In genomic region chr2:157185828-157186227, GRCh38 we compare ENCODE assay signal across 31 cellular contexts.
A peak's percentile ranks its signal among the peaks of the same experiment; 100 is the strongest.
DNase-seq lines count a peak whose midpoint lies in the region; ATAC-seq and TF ChIP-seq lines count a peak whose summit lies in the region.
"Had no signal": no experiment of that assay in that cellular context is flagged by ENCODE, and none has a peak within 500 bp of the region (broad histone marks: within the 10 kb centered on the region; RNA-seq: fewer than 3 reads in every experiment).

No MANE protein-coding gene starts in this region.

- DNase-seq in AG09319 (ENCODE audit: extremely low read depth, low read depth) (no peak), LHCN-M2 (ENCODE audit: low read depth) (peak; percentile 67), epithelial cell of proximal tubule (ENCODE audit: low read depth) (no peak), left colon (no peak), iPS-NIHi11 (ENCODE audit: low spot score) (no peak)
- no peak for DNase-seq in activated CD4-positive, alpha-beta T cell treated with anti-CD3 and anti-CD28 coated beads for 4 hours
- DNase-seq in NK-92 treated with Interleukin-12 subunit alpha and Interleukin-12 subunit beta, amount 100 ng/mL, for 24 hours (lab: John Stamatoyannopoulos, UW) = no peak
- DNase-seq: ACHN; activated CD4-positive, CD25-positive, alpha-beta regulatory T cell treated with anti-CD3 and anti-CD28 coated beads, Interleukin-2, amount 50 U/mL, for 72 hours; activated CD8-positive, alpha-beta T cell treated with anti-CD3 and anti-CD28 coated beads, Interleukin-2, amount 10 ng/mL, durations not matched to agents 7 days and 5 days; activated naive CD4-positive, alpha-beta T cell treated with Interleukin-2 at 50 U/mL for 16 hours; activated T-cell treated with anti-CD3 and anti-CD28 coated beads, Interleukin-2, amount 50 U/mL, for 1 hour; CD4-positive, alpha-beta T cell; cerebellar nuclear complex; DMS153; effector CD4-positive, alpha-beta T cell; erythroblast; GF-D8; heart left ventricle; left ventricle myocardium inferior; NCI-H1105; NCI-H2081 treated with DMSO at 0.1 percent for 48 hours; SHP77; sigmoid colon; stimulated activated CD4-positive, alpha-beta T cell treated with anti-CD3 and anti-CD28 coated beads, Interleukin-1b, Interleukin-23, amount 100 ng/mL, for 48 hours; SW 1271; testis; uterus had no signal

- ATAC-seq in left colon = peak; percentile 85
- ATAC-seq in HG02870 (IDR thresholded peaks at IDR 0.05; ENCODE audit: unreplicated experiment) = no peak
- ATAC-seq: activated CD8-positive, alpha-beta T cell treated with anti-CD3 and anti-CD28 coated beads, Interleukin-2, amount 10 ng/mL, durations not matched to agents 7 days and 5 days; heart left ventricle; HepG2; stimulated activated effector memory CD8-positive, alpha-beta T cell treated with anti-CD3 and anti-CD28 coated beads, Interleukin-12 subunit alpha, Interleukin-12 subunit beta, amount 100 ng/mL, for 72 hours had no signal

- TF ChIP-seq CTCF in AG09319 (IDR thresholded peaks at IDR 0.05; ENCODE audit: low read depth, low read length) = peak; percentile 41
- peak; percentile 4 for TF ChIP-seq CTCF in epithelial cell of proximal tubule (conservative IDR thresholded peaks at IDR 0.05; ENCODE audit: low read depth, low read length)

- no peak overlapping the region for H3K4me3 ChIP-seq in epithelial cell of proximal tubule (ENCODE audit: low read depth, low read length)
- H3K4me3 ChIP-seq: heart left ventricle, left ventricle myocardium inferior, sigmoid colon, testis, uterus had no signal

- intact Hi-C loops in left colon (cut with DNase I, micrococcal nuclease) = no loop called here
